ENCODE assay signal across 9 cellular contexts in genomic region chr9:123349691-123350480, GRCh38. TPM values are rescaled to one million over a fixed set of nuclear protein-coding genes. Genes with fewer than 3 reads are reported as not detected.
DNase-seq lines count a peak whose midpoint lies in the region; ATAC-seq and TF ChIP-seq lines count a peak whose summit lies in the region.
"Had no signal": no experiment of that assay in that cellular context is flagged by ENCODE, and none has a peak within 500 bp of the region (broad histone marks: within the 10 kb centered on the region; RNA-seq: fewer than 3 reads in every experiment).

No MANE protein-coding gene starts in this region.

- peak; percentile 53 for ATAC-seq in GM21619 (IDR thresholded peaks at IDR 0.05; ENCODE audit: unreplicated experiment)
- ATAC-seq in T-helper 17 cell: peak; percentile 83

- H3K4me3 ChIP-seq in NB4 (ENCODE audit: low read depth, low read length): no peak overlapping the region

- TF ChIP-seq CTCF in NB4 (IDR thresholded peaks at IDR 0.05; ENCODE audit: low read depth, low read length): peak; percentile 91

- H3K27ac Mint-ChIP-seq in T-helper 17 cell: peak overlapping the region; percentile 63

- H3K27me3 Mint-ChIP-seq in T-helper 17 cell: peaks cover 32% of the 10 kb centered on the region

- no peaks in the 10 kb centered on the region for H3K9me3 ChIP-seq in T-helper 17 cell (ENCODE audit: control insufficient read depth, low read length, poor library complexity, severe bottlenecking)

- TF ChIP-seq POLR2A in NB4 (IDR thresholded peaks at IDR 0.05; ENCODE audit: extremely low read depth, insufficient read length): no peak

- peak; percentile 40 for DNase-seq in COR-L47 (lab: John Stamatoyannopoulos, UW)
- peak; percentile 69 for DNase-seq in NB4 (ENCODE audit: low read depth)
- DNase-seq in T-helper 17 cell: peak; percentile 19 to 66 (median 27)
- DNase-seq in amniotic epithelial cell (ENCODE audit: low read depth): peak; percentile 41
- DNase-seq in hippocampal formation (lab: John Stamatoyannopoulos, UW): peak; percentile 27 to 55
- peak; percentile 37 to 84 (median 52) for DNase-seq in stimulated activated CD4-positive, alpha-beta T cell treated with anti-CD3 and anti-CD28 coated beads, Interleukin-12 subunit alpha, Interleukin-12 subunit beta, amount 100 ng/mL, for 48 hours (ENCODE audit: low read depth in 2 of 3, low spot score in 1 of 3)
- DNase-seq in NCI-H187 (lab: John Stamatoyannopoulos, UW): no peak

- no peaks in the 10 kb centered on the region for H3K36me3 Mint-ChIP-seq in T-helper 17 cell (ENCODE audit: low read depth)

- no peak overlapping the region for H3K4me3 Mint-ChIP-seq in T-helper 17 cell

- peaks cover 11% of the 10 kb centered on the region for H3K4me1 Mint-ChIP-seq in T-helper 17 cell

RNA-seq across cellular contexts. Expression of gene CRB2, which starts 6.1 kb away (rescaled TPM):
- not detected for total RNA-seq in T-helper 17 cell
- total RNA-seq: activated CD8-positive, alpha-beta memory T cell treated with anti-CD3 and anti-CD28 coated beads for 36 hours had no signal

Comparison
In these comparisons a context has a peak if more than half of its experiments do, and no peak if none do; other contexts are left out.
1. DNase-seq: peak in COR-L47 (single experiment), NB4 (single experiment), T-helper 17 cell (3 of 3), amniotic epithelial cell (single experiment), hippocampal formation (2 of 2) and stimulated activated CD4-positive, alpha-beta T cell treated with anti-CD3 and anti-CD28 coated beads, Interleukin-12 subunit alpha, Interleukin-12 subunit beta, amount 100 ng/mL, for 48 hours (3 of 3); none in NCI-H187 (0 of 2).